ENCODE assay signal across 18 cellular contexts in the genomic region with DNA sequence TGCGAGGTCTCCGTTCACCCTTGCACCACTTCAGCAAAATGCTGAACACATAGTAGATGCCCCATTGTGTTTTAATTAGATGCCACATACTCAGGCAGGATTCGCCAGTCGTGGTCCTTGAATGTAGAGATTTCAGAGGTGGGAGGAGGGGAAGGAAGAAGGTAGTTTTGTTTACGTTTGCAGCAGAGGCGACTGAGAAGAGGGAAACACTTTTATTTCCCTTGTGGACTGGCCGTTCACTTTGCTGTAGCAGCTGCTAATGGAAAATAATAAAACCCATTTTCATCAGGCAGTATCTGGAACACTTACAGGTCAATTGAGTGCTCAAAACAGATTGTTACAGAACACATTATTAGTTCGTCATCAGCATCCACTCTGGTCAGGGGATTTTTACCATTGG.
DNase-seq lines count a peak whose midpoint lies in the region; ATAC-seq, FAIRE-seq and TF ChIP-seq lines count a peak whose summit lies in the region.
"Had no signal": no experiment of that assay in that cellular context is flagged by ENCODE, and none has a peak within 500 bp of the region (broad histone marks: within the 10 kb centered on the region; RNA-seq: fewer than 3 reads in every experiment).

No MANE protein-coding gene starts in this region.

- DNase-seq in NCI-H1105 (lab: John Stamatoyannopoulos, UW) (peak; percentile 69), K562 (ENCODE audit: extremely low read depth in 1 of 4, low spot score in 3 of 4) (no peak), iPS-NIHi7 (ENCODE audit: extremely low spot score) (peak; percentile 32), AG08396 (ENCODE audit: low spot score) (no peak)
- no peak for DNase-seq in activated naive CD8-positive, alpha-beta T cell treated with anti-CD3 and anti-CD28 coated beads, Interleukin-2, amount 50 U/mL, for 24 hours
- DNase-seq: activated CD4-positive, CD25-positive, alpha-beta regulatory T cell treated with anti-CD3 and anti-CD28 coated beads, Interleukin-2, amount 50 U/mL, for 72 hours; NCI-H446; RPMI8226; T-helper 17 cell; upper lobe of left lung had no signal

- CTCF ChIA-PET in K562 (lab: Yijun Ruan, JAX; ENCODE audit: low intra/inter-chr PET ratio), result no interaction called here

- WGBS in K562 (ENCODE audit: insufficient coverage, low coverage, missing lambda C conversion rate), result 23% methylated on average over 8 of the region's 8 CpGs

- no peaks in the 10 kb centered on the region for H3K36me3 ChIP-seq in K562 (ENCODE audit: control insufficient read depth, insufficient read depth, low read length)
- no peaks in the 10 kb centered on the region for H3K36me3 ChIP-seq in stomach smooth muscle (ENCODE audit: control insufficient read depth in 2 of 2, insufficient read depth in 2 of 2, low read length in 2 of 2)
- H3K36me3 ChIP-seq: upper lobe of left lung had no signal

- ATAC-seq in K562, result no peak
- ATAC-seq in activated naive CD8-positive, alpha-beta T cell treated with anti-CD3 and anti-CD28 coated beads, Interleukin-2, amount 50 U/mL, for 24 hours, result no peak
- ATAC-seq in HG02571 (IDR thresholded peaks at IDR 0.05; ENCODE audit: unreplicated experiment), result no peak
- ATAC-seq: T-helper 17 cell had no signal

- peaks cover 3% of the 10 kb centered on the region for H3K9me3 Mint-ChIP-seq in activated naive CD8-positive, alpha-beta T cell treated with anti-CD3 and anti-CD28 coated beads, Interleukin-2, amount 50 U/mL, for 24 hours
- H3K9me3 Mint-ChIP-seq: memory B cell had no signal

- no peaks in the 10 kb centered on the region for H4K20me1 ChIP-seq in K562 (replicated peaks; ENCODE audit: control insufficient read depth, insufficient read depth, low read length)

- H3K4me1 Mint-ChIP-seq in activated naive CD8-positive, alpha-beta T cell treated with anti-CD3 and anti-CD28 coated beads, Interleukin-2, amount 50 U/mL, for 24 hours, result no peaks in the 10 kb centered on the region
- H3K4me1 Mint-ChIP-seq: memory B cell had no signal

- intact Hi-C loops in K562 (cut with micrococcal nuclease), result no loop called here

- no peak for FAIRE-seq in K562 (lab: Jason Lieb, UNC)
- FAIRE-seq: GM12891, HTR-8/SVneo had no signal

- H3K27me3 ChIP-seq in K562 (ENCODE audit: control insufficient read depth in 2 of 2, insufficient read depth in 2 of 2, low read length in 2 of 2) (no peaks in the 10 kb centered on the region), stomach smooth muscle (ENCODE audit: control insufficient read depth in 1 of 2, insufficient read depth in 2 of 2, low read length in 2 of 2) (no peaks in the 10 kb centered on the region)
- H3K27me3 ChIP-seq: upper lobe of left lung had no signal

- BruUV-seq in K562 (replicated peaks; lab: Mats Ljungman, UMichigan), result no TSS peak

- H3K27me3 Mint-ChIP-seq in activated naive CD8-positive, alpha-beta T cell treated with anti-CD3 and anti-CD28 coated beads, Interleukin-2, amount 50 U/mL, for 24 hours, result no peaks in the 10 kb centered on the region
- H3K27me3 Mint-ChIP-seq: activated naive CD8-positive, alpha-beta T cell; memory B cell; T-helper 17 cell had no signal

- H3K4me3 Mint-ChIP-seq in activated naive CD8-positive, alpha-beta T cell treated with anti-CD3 and anti-CD28 coated beads, Interleukin-2, amount 50 U/mL, for 24 hours, result no peak overlapping the region
- H3K4me3 Mint-ChIP-seq: activated naive CD8-positive, alpha-beta T cell; memory B cell; T-helper 17 cell had no signal

- H3K9me1 ChIP-seq in K562 (ENCODE audit: control insufficient read depth, insufficient read depth, low read length), result no peaks in the 10 kb centered on the region

- no peak for TF ChIP-seq EP300 in K562 (IDR thresholded peaks at IDR 0.05; ENCODE audit: low read length)

- TF ChIP-seq RAD21 in K562 (CRISPR knock-in tag; conservative IDR thresholded peaks at IDR 0.05 in 1 of 2, IDR thresholded peaks at IDR 0.05 in 1 of 2), result no peak

- H3K4me2 ChIP-seq in K562 (ENCODE audit: insufficient read depth, low read length), result no peak overlapping the region

- POLR2A ChIA-PET in K562 (lab: Yijun Ruan, JAX), result interaction anchor here (0.6 to 1.4 kb wide), 2 partner anchors 10 to 473 kb away, joined by 3 to 4 read pairs; no protein-coding TSS in a partner anchor

- H3K27ac ChIP-seq in K562 (ENCODE audit: extremely low read depth, low read depth, low read length), result no peak overlapping the region
- H3K27ac ChIP-seq in stomach smooth muscle (ENCODE audit: low read length), result peak overlapping the region; percentile 73
- H3K27ac ChIP-seq: C4-2B, parathyroid adenoma had no signal

- H3K4me3 ChIP-seq in K562, result no peak overlapping the region
- peak overlapping the region; percentile 42 to 47 for H3K4me3 ChIP-seq in stomach smooth muscle (ENCODE audit: low read length in 2 of 2)
- H3K4me3 ChIP-seq: upper lobe of left lung had no signal

- H2AFZ ChIP-seq in K562 (ENCODE audit: low read depth, low read length), result peak overlapping the region; percentile 60; the same call in 1 of the 2 replicates

- no peak for TF ChIP-seq CTCF in K562 (IDR thresholded peaks at IDR 0.05 in 2 of 3, conservative IDR thresholded peaks at IDR 0.05 in 1 of 3; ENCODE audit: insufficient read depth in 2 of 3, low read depth in 1 of 3, low read length in 3 of 3)

- H3K4me1 ChIP-seq in K562 (replicated peaks in 1 of 2; ENCODE audit: control insufficient read depth in 2 of 2, insufficient read depth in 2 of 2, low read length in 2 of 2), result no peaks in the 10 kb centered on the region
- peaks cover 24% of the 10 kb centered on the region for H3K4me1 ChIP-seq in stomach smooth muscle (ENCODE audit: control insufficient read depth, insufficient read depth, low read length)
- H3K4me1 ChIP-seq: parathyroid adenoma had no signal

- no peak overlapping the region for H3K9ac ChIP-seq in K562 (ENCODE audit: insufficient read depth in 1 of 2, low read depth in 2 of 2, low read length in 2 of 2)
- peak overlapping the region; percentile 22 to 66 for H3K9ac ChIP-seq in stomach smooth muscle (ENCODE audit: low read length in 2 of 2)
- H3K9ac ChIP-seq: parathyroid adenoma had no signal

- in situ Hi-C loops in K562 (cut with MboI), result no loop called here

- no peak for TF ChIP-seq POLR2A in K562 (conservative IDR thresholded peaks at IDR 0.05)

- H3K27ac Mint-ChIP-seq in activated naive CD8-positive, alpha-beta T cell treated with anti-CD3 and anti-CD28 coated beads, Interleukin-2, amount 50 U/mL, for 24 hours, result no peak overlapping the region
- H3K27ac Mint-ChIP-seq: activated naive CD8-positive, alpha-beta T cell; memory B cell; T-helper 17 cell had no signal

- H3K36me3 Mint-ChIP-seq in activated naive CD8-positive, alpha-beta T cell treated with anti-CD3 and anti-CD28 coated beads, Interleukin-2, amount 50 U/mL, for 24 hours (ENCODE audit: low read depth), result no peaks in the 10 kb centered on the region
- H3K36me3 Mint-ChIP-seq: activated naive CD8-positive, alpha-beta T cell; memory B cell had no signal

- H3K9me3 ChIP-seq in K562 (replicated peaks; ENCODE audit: control insufficient read depth, insufficient read depth, low read depth, low read length) (no peaks in the 10 kb centered on the region; the same call in 1 of the 2 replicates), stomach smooth muscle (ENCODE audit: control insufficient read depth in 2 of 2, low read length in 2 of 2) (peaks cover 0 to 5% of the 10 kb centered on the region in 2 donors)

- H3K79me2 ChIP-seq in K562 (ENCODE audit: control insufficient read depth, insufficient read depth, low read length), result no peaks in the 10 kb centered on the region
- H3K79me2 ChIP-seq: parathyroid adenoma had no signal

TF ChIP-seq in K562, 482 proteins besides CTCF, POLR2A, EP300 and RAD21:
- TF ChIP-seq, protein P1, sequence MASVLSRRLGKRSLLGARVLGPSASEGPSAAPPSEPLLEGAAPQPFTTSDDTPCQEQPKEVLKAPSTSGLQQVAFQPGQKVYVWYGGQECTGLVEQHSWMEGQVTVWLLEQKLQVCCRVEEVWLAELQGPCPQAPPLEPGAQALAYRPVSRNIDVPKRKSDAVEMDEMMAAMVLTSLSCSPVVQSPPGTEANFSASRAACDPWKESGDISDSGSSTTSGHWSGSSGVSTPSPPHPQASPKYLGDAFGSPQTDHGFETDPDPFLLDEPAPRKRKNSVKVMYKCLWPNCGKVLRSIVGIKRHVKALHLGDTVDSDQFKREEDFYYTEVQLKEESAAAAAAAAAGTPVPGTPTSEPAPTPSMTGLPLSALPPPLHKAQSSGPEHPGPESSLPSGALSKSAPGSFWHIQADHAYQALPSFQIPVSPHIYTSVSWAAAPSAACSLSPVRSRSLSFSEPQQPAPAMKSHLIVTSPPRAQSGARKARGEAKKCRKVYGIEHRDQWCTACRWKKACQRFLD (CRISPR knock-in tag; IDR thresholded peaks at IDR 0.05), result no peak
- TF ChIP-seq TCFL5 (CRISPR knock-in tag; conservative IDR thresholded peaks at IDR 0.05) (no peak), ZNF197 (CRISPR knock-in tag; IDR thresholded peaks at IDR 0.05; ENCODE audit: low read depth) (no peak), ILK (tag; IDR thresholded peaks at IDR 0.05; ENCODE audit: borderline replicate concordance, low read depth) (no peak), MXD1 (CRISPR knock-in tag; IDR thresholded peaks at IDR 0.05; ENCODE audit: borderline replicate concordance, poor library complexity, severe bottlenecking) (no peak), NRF1 (conservative IDR thresholded peaks at IDR 0.05 in 1 of 2, IDR thresholded peaks at IDR 0.05 in 1 of 2) (no peak), GMEB1 (CRISPR knock-in tag; IDR thresholded peaks at IDR 0.05) (no peak), POLR3A (IDR thresholded peaks at IDR 0.05; ENCODE audit: borderline replicate concordance, extremely low read depth, insufficient read depth, insufficient read length) (no peak), GATA2 (CRISPR knock-in tag; IDR thresholded peaks at IDR 0.05) (no peak), YBX1 (IDR thresholded peaks at IDR 0.05) (no peak)
TF ChIP-seq in K562: peak in this region for 0.

Comparison
In these comparisons a context has a peak if more than half of its experiments do, and no peak if none do; other contexts are left out.
1. DNase-seq: peak in NCI-H1105 (single experiment) and iPS-NIHi7 (single experiment); none in K562 (0 of 4), AG08396 (single experiment) and activated naive CD8-positive, alpha-beta T cell treated with anti-CD3 and anti-CD28 coated beads, Interleukin-2, amount 50 U/mL, for 24 hours (single experiment).
2. H3K9ac ChIP-seq: peak in stomach smooth muscle (2 of 2); none in K562 (0 of 2).